ENCODE assay signal across 17 cellular contexts in genomic region chrX:42948723-42949122, GRCh38.
DNase-seq lines count a peak whose midpoint lies in the region; ATAC-seq, FAIRE-seq and TF ChIP-seq lines count a peak whose summit lies in the region.
"Had no signal": no experiment of that assay in that cellular context is flagged by ENCODE, and none has a peak within 500 bp of the region (broad histone marks: within the 10 kb centered on the region; RNA-seq: fewer than 3 reads in every experiment).

No MANE protein-coding gene starts in this region.

- H3K9me3 ChIP-seq in CD8-positive, alpha-beta T cell (ENCODE audit: low read length): no peaks in the 10 kb centered on the region
- no peaks in the 10 kb centered on the region for H3K9me3 ChIP-seq in small intestine (ENCODE audit: control insufficient read depth, low read depth)
- H3K9me3 ChIP-seq: adrenal gland, SJSA1, uterus had no signal

- TF ChIP-seq CTCF in CD8-positive, alpha-beta T cell (IDR thresholded peaks at IDR 0.05): no peak
- TF ChIP-seq CTCF in GM23338 (conservative IDR thresholded peaks at IDR 0.05; ENCODE audit: low read depth in 2 of 2): no peak

- no peaks in the 10 kb centered on the region for H3F3A ChIP-seq in GM23338 (replicated peaks; ENCODE audit: low read depth)

- H3K4me3 ChIP-seq in CD8-positive, alpha-beta T cell (ENCODE audit: low read depth, low read length): no peak overlapping the region
- H3K4me3 ChIP-seq in GM23338 (no peak overlapping the region), small intestine (ENCODE audit: low read depth in 1 of 2, low read length in 2 of 2) (no peak overlapping the region)
- H3K4me3 ChIP-seq: adrenal gland, SJSA1, uterus had no signal

- CTCF ChIA-PET in CD8-positive, alpha-beta T cell (lab: Charles Lee): interaction anchor here (2.2 kb wide), 1 partner anchor 1150 kb away, joined by 5 read pairs; no protein-coding TSS in a partner anchor

- H3K27ac ChIP-seq in CD8-positive, alpha-beta T cell (ENCODE audit: low read depth, low read length): no peak overlapping the region
- H3K27ac ChIP-seq in GM23338 (ENCODE audit: low read depth): no peak overlapping the region
- H3K27ac ChIP-seq in small intestine (ENCODE audit: low read depth in 1 of 2, low read length in 1 of 2): no peak overlapping the region
- H3K27ac ChIP-seq: adrenal gland, C4-2B, SJSA1, uterus had no signal

- intact Hi-C loops in CD8-positive, alpha-beta T cell (cut with DNase I, micrococcal nuclease): loop anchor here in 1 of 2 experiments (10.0 kb wide), 1 partner anchor 46 kb away; no protein-coding TSS in a partner anchor
- intact Hi-C loops in activated T-helper 1 cell treated with anti-CD3 and anti-CD28 coated beads, Interleukin-12 subunit alpha, Interleukin-12 subunit beta, Interleukin-2, Interleukin-4 antibody, amounts not matched to agents 30 ng/mL and 10 ng/mL and 1 ng/mL, durations not matched to agents 14 hours and 24 hours and 36 hours (cut with micrococcal nuclease): loop anchor here (10.0 kb wide), 1 partner anchor 1154 kb away; no protein-coding TSS in a partner anchor

- no peak overlapping the region for H2AFZ ChIP-seq in GM23338

- POLR2A ChIA-PET in CD8-positive, alpha-beta T cell (lab: Charles Lee): interaction anchor here (0.9 kb wide), 1 partner anchor 20 kb away, joined by 4 read pairs; no protein-coding TSS in a partner anchor

- no peaks in the 10 kb centered on the region for H3K36me3 ChIP-seq in CD8-positive, alpha-beta T cell (ENCODE audit: insufficient read depth, low read length)
- H3K36me3 ChIP-seq in GM23338 (ENCODE audit: insufficient read depth) (no peaks in the 10 kb centered on the region), small intestine (ENCODE audit: control insufficient read depth in 2 of 2, insufficient read depth in 2 of 2, low read length in 2 of 2) (no peaks in the 10 kb centered on the region)
- H3K36me3 ChIP-seq: adrenal gland, SJSA1, uterus had no signal

- H3K4me2 ChIP-seq in GM23338: no peak overlapping the region

- H3K27ac Mint-ChIP-seq in CD8-positive, alpha-beta T cell: peak overlapping the region; percentile 83
- no peak overlapping the region for H3K27ac Mint-ChIP-seq in GM23338
- peak overlapping the region; percentile 35 for H3K27ac Mint-ChIP-seq in activated T-helper 1 cell treated with anti-CD3 and anti-CD28 coated beads, Interleukin-12 subunit alpha, Interleukin-12 subunit beta, Interleukin-2, Interleukin-4 antibody, amounts not matched to agents 30 ng/mL and 10 ng/mL and 1 ng/mL, durations not matched to agents 14 hours and 24 hours and 36 hours
- peak overlapping the region; percentile 73 to 93 (median 88) for H3K27ac Mint-ChIP-seq in immature natural killer cell

- H3K4me3 Mint-ChIP-seq in CD8-positive, alpha-beta T cell: peak overlapping the region; percentile 3
- no peak overlapping the region for H3K4me3 Mint-ChIP-seq in GM23338
- peak overlapping the region; percentile 8 for H3K4me3 Mint-ChIP-seq in activated T-helper 1 cell treated with anti-CD3 and anti-CD28 coated beads, Interleukin-12 subunit alpha, Interleukin-12 subunit beta, Interleukin-2, Interleukin-4 antibody, amounts not matched to agents 30 ng/mL and 10 ng/mL and 1 ng/mL, durations not matched to agents 14 hours and 24 hours and 36 hours
- H3K4me3 Mint-ChIP-seq in immature natural killer cell: peak overlapping the region; percentile 23 to 68 (median 49)

- H4K20me1 ChIP-seq in GM23338 (replicated peaks; ENCODE audit: insufficient read depth): no peaks in the 10 kb centered on the region

- WGBS in small intestine, 3 donors: 41 to 74% (median 56%) methylated on average over 4 of the region's 4 CpGs

- no peaks in the 10 kb centered on the region for H3K27me3 Mint-ChIP-seq in CD8-positive, alpha-beta T cell (ENCODE audit: low read depth)
- peaks cover 5% of the 10 kb centered on the region for H3K27me3 Mint-ChIP-seq in GM23338 (ENCODE audit: insufficient read depth, low read depth, poor library complexity)
- H3K27me3 Mint-ChIP-seq in activated T-helper 1 cell treated with anti-CD3 and anti-CD28 coated beads, Interleukin-12 subunit alpha, Interleukin-12 subunit beta, Interleukin-2, Interleukin-4 antibody, amounts not matched to agents 30 ng/mL and 10 ng/mL and 1 ng/mL, durations not matched to agents 14 hours and 24 hours and 36 hours (ENCODE audit: insufficient read depth): no peaks in the 10 kb centered on the region
- peaks cover 0 to 2% (median under 1%) of the 10 kb centered on the region in 3 donors for H3K27me3 Mint-ChIP-seq in immature natural killer cell (ENCODE audit: low read depth in 3 of 3)
- H3K27me3 Mint-ChIP-seq: naive B cell had no signal

- no peak for FAIRE-seq in small intestine (lab: Jason Lieb, UNC)
- FAIRE-seq: HepG2 had no signal

- H3K27me3 ChIP-seq in CD8-positive, alpha-beta T cell (ENCODE audit: insufficient read depth, low read length): no peaks in the 10 kb centered on the region
- H3K27me3 ChIP-seq in GM23338 (ENCODE audit: insufficient read depth): no peaks in the 10 kb centered on the region
- H3K27me3 ChIP-seq in small intestine (ENCODE audit: control insufficient read depth in 2 of 2, insufficient read depth in 2 of 2, low read length in 2 of 2): no peaks in the 10 kb centered on the region
- H3K27me3 ChIP-seq: adrenal gland, SJSA1, uterus had no signal

- H3K79me2 ChIP-seq in GM23338 (replicated peaks; ENCODE audit: insufficient read depth): no peaks in the 10 kb centered on the region

- H3K9me3 Mint-ChIP-seq in CD8-positive, alpha-beta T cell: no peaks in the 10 kb centered on the region
- H3K9me3 Mint-ChIP-seq in GM23338 (peaks cover 5% of the 10 kb centered on the region; the same call in 2 of the 3 replicates), immature natural killer cell (no peaks in the 10 kb centered on the region)
- H3K9me3 Mint-ChIP-seq in activated T-helper 1 cell treated with anti-CD3 and anti-CD28 coated beads, Interleukin-12 subunit alpha, Interleukin-12 subunit beta, Interleukin-2, Interleukin-4 antibody, amounts not matched to agents 30 ng/mL and 10 ng/mL and 1 ng/mL, durations not matched to agents 14 hours and 24 hours and 36 hours: no peaks in the 10 kb centered on the region

- no peaks in the 10 kb centered on the region for H3K9me2 ChIP-seq in GM23338 (ENCODE audit: insufficient read depth)

- H3K4me1 ChIP-seq in CD8-positive, alpha-beta T cell (ENCODE audit: insufficient read depth, low read length): peaks cover 64% of the 10 kb centered on the region
- peaks cover 18% of the 10 kb centered on the region for H3K4me1 ChIP-seq in GM23338 (ENCODE audit: insufficient read depth)
- no peaks in the 10 kb centered on the region for H3K4me1 ChIP-seq in small intestine (ENCODE audit: control insufficient read depth in 2 of 2, insufficient read depth in 1 of 2, low read depth in 1 of 2, low read length in 1 of 2)
- H3K4me1 ChIP-seq: adrenal gland, SJSA1, uterus had no signal

- H3K4me1 Mint-ChIP-seq in CD8-positive, alpha-beta T cell (ENCODE audit: low read depth): peaks cover 76% of the 10 kb centered on the region
- H3K4me1 Mint-ChIP-seq in GM23338: peaks cover 5% of the 10 kb centered on the region
- H3K4me1 Mint-ChIP-seq in activated T-helper 1 cell treated with anti-CD3 and anti-CD28 coated beads, Interleukin-12 subunit alpha, Interleukin-12 subunit beta, Interleukin-2, Interleukin-4 antibody, amounts not matched to agents 30 ng/mL and 10 ng/mL and 1 ng/mL, durations not matched to agents 14 hours and 24 hours and 36 hours (ENCODE audit: low read depth): peaks cover 51% of the 10 kb centered on the region
- peaks cover 57 to 61% of the 10 kb centered on the region in 2 donors for H3K4me1 Mint-ChIP-seq in immature natural killer cell

- no peaks in the 10 kb centered on the region for H3K36me3 Mint-ChIP-seq in CD8-positive, alpha-beta T cell
- H3K36me3 Mint-ChIP-seq in GM23338 (ENCODE audit: low read depth): peaks cover 3% of the 10 kb centered on the region; the same call in 2 of the 3 replicates
- no peaks in the 10 kb centered on the region for H3K36me3 Mint-ChIP-seq in activated T-helper 1 cell treated with anti-CD3 and anti-CD28 coated beads, Interleukin-12 subunit alpha, Interleukin-12 subunit beta, Interleukin-2, Interleukin-4 antibody, amounts not matched to agents 30 ng/mL and 10 ng/mL and 1 ng/mL, durations not matched to agents 14 hours and 24 hours and 36 hours (ENCODE audit: low read depth)
- H3K36me3 Mint-ChIP-seq in immature natural killer cell: no peaks in the 10 kb centered on the region

- DNase-seq in CD8-positive, alpha-beta T cell: peak in 2 of 7 experiments; percentile 32 to 51
- DNase-seq in GM23338 (ENCODE audit: low spot score) (no peak), immature natural killer cell (peak; percentile 31 to 37 (median 33)), small intestine (no peak)
- no peak for DNase-seq in activated T-helper 1 cell treated with anti-CD3 and anti-CD28 coated beads, Interleukin-12 subunit alpha, Interleukin-12 subunit beta, Interleukin-2, Interleukin-4 antibody, amounts not matched to agents 30 ng/mL and 10 ng/mL and 1 ng/mL, durations not matched to agents 14 hours and 24 hours and 36 hours (ENCODE audit: low spot score)
- DNase-seq: adrenal gland, erythroblast, head of caudate nucleus, left colon, naive B cell, NCI-H2227 treated with DMSO at 0.1 percent for 48 hours, uterus had no signal

- peak; percentile 62 for ATAC-seq in CD8-positive, alpha-beta T cell
- ATAC-seq in GM23338 (no peak), HG03442 (IDR thresholded peaks at IDR 0.05; ENCODE audit: unreplicated experiment) (no peak), GM21723 (IDR thresholded peaks at IDR 0.05; ENCODE audit: unreplicated experiment) (no peak)
- ATAC-seq: HepG2, left colon had no signal

TF ChIP-seq in GM23338, 12 proteins besides CTCF, POLR2A, EP300 and RAD21:
- TF ChIP-seq EZH2phosphoT487 (IDR thresholded peaks at IDR 0.05; ENCODE audit: unreplicated experiment) (no peak), NANOG (IDR thresholded peaks at IDR 0.05; ENCODE audit: borderline replicate concordance) (0 out of 2 replicates have a peak, but pooled peaks have one; percentile 16), ZNF331 (CRISPR knock-in tag; IDR thresholded peaks at IDR 0.05; ENCODE audit: low read depth) (no peak)
TF ChIP-seq in GM23338: peak in this region for 1.

Comparison
In these comparisons a context has a peak if more than half of its experiments do, and no peak if none do; other contexts are left out.
1. DNase-seq: peak in immature natural killer cell (3 of 3); none in GM23338 (single experiment), activated T-helper 1 cell treated with anti-CD3 and anti-CD28 coated beads, Interleukin-12 subunit alpha, Interleukin-12 subunit beta, Interleukin-2, Interleukin-4 antibody, amounts not matched to agents 30 ng/mL and 10 ng/mL and 1 ng/mL, durations not matched to agents 14 hours and 24 hours and 36 hours (single experiment) and small intestine (single experiment).